16 cellular contexts compared by ENCODE assay signal in genomic region chr18:79566841-79567370, GRCh38.
A peak's percentile ranks its signal among the peaks of the same experiment; 100 is the strongest.
DNase-seq lines count a peak whose midpoint lies in the region; ATAC-seq and TF ChIP-seq lines count a peak whose summit lies in the region.
"Had no signal": no experiment of that assay in that cellular context is flagged by ENCODE, and none has a peak within 500 bp of the region (broad histone marks: within the 10 kb centered on the region; RNA-seq: fewer than 3 reads in every experiment).

No MANE protein-coding gene starts in this region.

- H2BK5ac ChIP-seq in trophoblast cell (ENCODE audit: low read depth, low read length, poor library complexity): no peak overlapping the region

- H3K4me1 ChIP-seq in trophoblast cell (ENCODE audit: control insufficient read depth in 1 of 2, insufficient read depth in 2 of 2, low read length in 2 of 2): peaks cover 7 to 11% of the 10 kb centered on the region in 2 experiments
- H3K4me1 ChIP-seq in naive thymus-derived CD4-positive, alpha-beta T cell (ENCODE audit: control insufficient read depth in 2 of 2, insufficient read depth in 2 of 2, low read length in 2 of 2): no peaks in the 10 kb centered on the region

- peaks cover 0 to 7% (median 2%) of the 10 kb centered on the region in 11 donors for H3K9me3 Mint-ChIP-seq in naive thymus-derived CD4-positive, alpha-beta T cell

- peak overlapping the region; percentile 42 for H4K8ac ChIP-seq in trophoblast cell (ENCODE audit: low read depth, low read length)

- H2AK5ac ChIP-seq in trophoblast cell (ENCODE audit: low read length): peak overlapping the region; percentile 71

- peak overlapping the region; percentile 51 for H3K27ac ChIP-seq in HL-60 (replicated peaks)
- H3K27ac ChIP-seq in trophoblast cell (ENCODE audit: low read depth, low read length): peak overlapping the region; percentile 85
- H3K27ac ChIP-seq in naive thymus-derived CD4-positive, alpha-beta T cell (ENCODE audit: low read depth, low read length): no peak overlapping the region

- H3K36me3 ChIP-seq in trophoblast cell (ENCODE audit: control insufficient read depth in 1 of 2, insufficient read depth in 2 of 2, low read length in 2 of 2): no peaks in the 10 kb centered on the region
- no peaks in the 10 kb centered on the region for H3K36me3 ChIP-seq in naive thymus-derived CD4-positive, alpha-beta T cell (ENCODE audit: control insufficient read depth in 2 of 3, insufficient read depth in 3 of 3, low read length in 3 of 3)
- H3K36me3 ChIP-seq: brain microvascular endothelial cell had no signal

- peak overlapping the region; percentile 24 for H3K4ac ChIP-seq in trophoblast cell (ENCODE audit: low read depth, low read length)

- no peaks in the 10 kb centered on the region for H3K36me3 Mint-ChIP-seq in naive thymus-derived CD4-positive, alpha-beta T cell

- DNase-seq in HL-60 (ENCODE audit: low read depth in 1 of 2, low spot score in 1 of 2) (peak; percentile 58 to 73), SKM-1 treated with dmso at 0.1 percent for 144 hours (lab: John Stamatoyannopoulos, UW; ENCODE audit: unreplicated experiment) (peak; percentile 64), left ventricle myocardium superior (peak; percentile 23), trophoblast cell (no peak), NCI-H526 treated with DMSO at 0.1 percent for 48 hours (lab: John Stamatoyannopoulos, UW) (no peak), NCI-H510A treated with DMSO at 0.1 percent for 48 hours (lab: John Stamatoyannopoulos, UW) (no peak)
- DNase-seq in naive thymus-derived CD4-positive, alpha-beta T cell: no peak
- DNase-seq: activated CD8-positive, alpha-beta T cell treated with anti-CD3 and anti-CD28 coated beads, Interleukin-2, amount 10 ng/mL, durations not matched to agents 7 days and 5 days; activated gamma-delta T cell treated with Interleukin-2 at 50 U/mL for 16 hours; AML-193; DMS53; NCI-H1694; NCI-H69 had no signal

- peak overlapping the region; percentile 59 for H3K14ac ChIP-seq in trophoblast cell (ENCODE audit: low read length)

- H3K4me2 ChIP-seq in trophoblast cell (ENCODE audit: low read length): no peak overlapping the region

- no peak overlapping the region for H3K27ac Mint-ChIP-seq in naive thymus-derived CD4-positive, alpha-beta T cell
- H3K27ac Mint-ChIP-seq: activated CD8-positive, alpha-beta T cell treated with anti-CD3 and anti-CD28 coated beads, Interleukin-2, amount 10 ng/mL, durations not matched to agents 7 days and 5 days had no signal

- H3K9ac ChIP-seq in trophoblast cell (ENCODE audit: low read length): no peak overlapping the region

- no peaks in the 10 kb centered on the region for H3K4me1 Mint-ChIP-seq in naive thymus-derived CD4-positive, alpha-beta T cell

- CTCF ChIA-PET in naive thymus-derived CD4-positive, alpha-beta T cell (lab: Charles Lee): no interaction called here

- H3K4me3 Mint-ChIP-seq in naive thymus-derived CD4-positive, alpha-beta T cell: no peak overlapping the region
- H3K4me3 Mint-ChIP-seq: activated CD8-positive, alpha-beta T cell treated with anti-CD3 and anti-CD28 coated beads, Interleukin-2, amount 10 ng/mL, durations not matched to agents 7 days and 5 days had no signal

- no peaks in the 10 kb centered on the region for H3K27me3 Mint-ChIP-seq in naive thymus-derived CD4-positive, alpha-beta T cell

- POLR2A ChIA-PET in naive thymus-derived CD4-positive, alpha-beta T cell (lab: Charles Lee): no interaction called here

- H3K23ac ChIP-seq in trophoblast cell (ENCODE audit: low read length): no peak overlapping the region

- ATAC-seq in left ventricle myocardium superior: no peak
- no peak for ATAC-seq in HG02678 (IDR thresholded peaks at IDR 0.05; ENCODE audit: unreplicated experiment)
- no peak for ATAC-seq in naive thymus-derived CD4-positive, alpha-beta T cell
- ATAC-seq: activated CD8-positive, alpha-beta T cell treated with anti-CD3 and anti-CD28 coated beads, Interleukin-2, amount 10 ng/mL, durations not matched to agents 7 days and 5 days; left lobe of liver had no signal

- peak overlapping the region; percentile 16 for H4K12ac ChIP-seq in trophoblast cell (ENCODE audit: low read depth, low read length)

- H3K9me3 ChIP-seq in trophoblast cell (ENCODE audit: insufficient read depth, low read depth, low read length): peaks cover 9% of the 10 kb centered on the region
- peaks cover 0 to under 1% (median 0%) of the 10 kb centered on the region in 3 experiments for H3K9me3 ChIP-seq in naive thymus-derived CD4-positive, alpha-beta T cell (ENCODE audit: control insufficient read depth in 2 of 3, low read length in 3 of 3)

- peaks cover 6% of the 10 kb centered on the region for H3K79me1 ChIP-seq in trophoblast cell (ENCODE audit: low read length)

- H3K79me2 ChIP-seq in trophoblast cell (ENCODE audit: control insufficient read depth, insufficient read depth, low read length, poor library complexity): no peaks in the 10 kb centered on the region

- peak overlapping the region; percentile 39 for H4K91ac ChIP-seq in trophoblast cell (ENCODE audit: low read depth, low read length)

- intact Hi-C loops in left ventricle myocardium superior (cut with micrococcal nuclease): no loop called here
- intact Hi-C loops in naive thymus-derived CD4-positive, alpha-beta T cell (cut with micrococcal nuclease): no loop called here

- H2BK120ac ChIP-seq in trophoblast cell (ENCODE audit: insufficient read depth, low read length, poor library complexity): no peak overlapping the region

- H3K27me3 ChIP-seq in HL-60 (ENCODE audit: insufficient read depth, poor library complexity, severe bottlenecking) (no peaks in the 10 kb centered on the region), trophoblast cell (ENCODE audit: insufficient read depth, low read length) (no peaks in the 10 kb centered on the region)
- no peaks in the 10 kb centered on the region for H3K27me3 ChIP-seq in naive thymus-derived CD4-positive, alpha-beta T cell (ENCODE audit: control insufficient read depth in 2 of 2, insufficient read depth in 2 of 2, low read length in 2 of 2)
- H3K27me3 ChIP-seq: brain microvascular endothelial cell had no signal

- H2BK12ac ChIP-seq in trophoblast cell (ENCODE audit: low read length): peak overlapping the region; percentile 90

- H3K18ac ChIP-seq in trophoblast cell (ENCODE audit: low read length): peak overlapping the region; percentile 21

- H3K4me3 ChIP-seq in HL-60 (replicated peaks; ENCODE audit: insufficient read depth, low read length) (no peak overlapping the region), trophoblast cell (ENCODE audit: low read depth, low read length) (no peak overlapping the region)
- no peak overlapping the region for H3K4me3 ChIP-seq in naive thymus-derived CD4-positive, alpha-beta T cell (ENCODE audit: low read length)

- no peak for TF ChIP-seq CTCF in HL-60 (IDR thresholded peaks at IDR 0.05; ENCODE audit: insufficient read depth, low read length)

- whole genome bisulfite sequencing in trophoblast cell (ENCODE audit: extremely low coverage, insufficient coverage, insufficient read length): no CpG with 5 or more reads among the region's 22 CpGs

- H2AFZ ChIP-seq in trophoblast cell (ENCODE audit: insufficient read depth, low read length, poor library complexity): no peak overlapping the region

Comparison
In these comparisons a context has a peak if more than half of its experiments do, and no peak if none do; other contexts are left out.
1. DNase-seq: peak in HL-60 (2 of 2), SKM-1 treated with dmso at 0.1 percent for 144 hours (single experiment) and left ventricle myocardium superior (single experiment); none in trophoblast cell (0 of 2), NCI-H526 treated with DMSO at 0.1 percent for 48 hours (single experiment), naive thymus-derived CD4-positive, alpha-beta T cell (0 of 9) and NCI-H510A treated with DMSO at 0.1 percent for 48 hours (single experiment).